In genomic region chr17:50817838-50818237, GRCh38 we compare ENCODE assay signal across 1 cellular context.
TF ChIP-seq lines count a peak whose summit lies in the region.

No MANE protein-coding gene starts in this region.

TF ChIP-seq in IMR-90, 13 proteins besides CTCF, POLR2A, EP300 and RAD21:
- TF ChIP-seq NFE2L2 (IDR thresholded peaks at IDR 0.05; ENCODE audit: low read depth, low read length) (no peak), MXI1 (IDR thresholded peaks at IDR 0.05; ENCODE audit: borderline replicate concordance, low read depth, low read length) (no peak), FOS (IDR thresholded peaks at IDR 0.05; ENCODE audit: low read depth, low read length) (no peak), RFX5 (IDR thresholded peaks at IDR 0.05; ENCODE audit: low read depth, low read length) (no peak), CHD1 (IDR thresholded peaks at IDR 0.05; ENCODE audit: low read depth, low read length) (no peak), CEBPB (IDR thresholded peaks at IDR 0.05; ENCODE audit: low read depth, low read length) (no peak)
TF ChIP-seq in IMR-90: peak in this region for 0.
